In the genomic region with DNA sequence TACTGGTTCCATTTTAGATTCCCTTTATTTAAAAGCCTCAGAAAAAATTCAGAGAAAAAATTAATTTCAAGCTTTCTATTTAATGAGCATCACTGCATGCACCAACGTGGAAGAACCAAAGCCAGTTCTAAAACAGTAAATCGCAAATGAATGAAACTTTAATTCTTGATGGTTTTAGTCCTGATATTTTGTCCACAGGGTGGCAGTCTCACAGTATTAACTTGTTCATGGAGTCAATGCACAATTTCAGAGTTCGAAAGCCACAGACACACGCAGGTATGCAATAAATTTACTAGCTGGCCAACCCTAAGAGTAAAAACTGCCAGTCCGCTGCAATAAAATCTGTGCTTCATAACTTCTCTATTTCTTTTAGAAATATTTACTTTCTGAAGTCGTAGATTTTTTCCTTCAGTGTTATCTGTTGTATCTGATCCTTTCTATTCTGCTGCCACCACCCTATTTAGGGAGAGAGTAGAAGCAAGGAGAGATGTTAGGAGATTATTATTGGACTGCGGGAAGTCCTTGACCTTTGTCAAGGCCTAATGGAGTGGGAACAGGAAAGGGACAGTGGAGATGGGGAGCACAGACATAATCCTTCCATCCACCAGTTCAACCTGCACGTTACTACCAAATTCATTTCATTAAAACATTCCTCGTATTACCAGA, we compare ENCODE assay signal across 8 cellular contexts. TPM values are rescaled to one million over a fixed set of nuclear protein-coding genes. Genes with fewer than 3 reads are reported as not detected.
DNase-seq lines count a peak whose midpoint lies in the region; ATAC-seq and TF ChIP-seq lines count a peak whose summit lies in the region.

No MANE protein-coding gene starts in this region.

- H3K23ac ChIP-seq in trophoblast cell (ENCODE audit: low read length) = no peak overlapping the region

- peak overlapping the region; percentile 6 for H3K4me3 Mint-ChIP-seq in activated CD8-positive, alpha-beta T cell treated with anti-CD3 and anti-CD28 coated beads for 36 hours

- WGBS in trophoblast cell (ENCODE audit: extremely low coverage, insufficient coverage, insufficient read length) = 100% methylated on average over 2 of the region's 9 CpGs

- peaks cover 3% of the 10 kb centered on the region for H3K36me3 Mint-ChIP-seq in activated CD8-positive, alpha-beta T cell treated with anti-CD3 and anti-CD28 coated beads for 36 hours (ENCODE audit: low read depth)

- intact Hi-C loops in activated CD8-positive, alpha-beta T cell treated with anti-CD3 and anti-CD28 coated beads for 36 hours (cut with micrococcal nuclease) = loop anchor here (5.0 to 10.0 kb wide), 2 partner anchors 72 to 140 kb away; a partner anchor contains a TSS

- H3K36me3 ChIP-seq in GM06990 (ENCODE audit: control insufficient read depth, insufficient read depth, low read length) (no peaks in the 10 kb centered on the region), trophoblast cell (ENCODE audit: control insufficient read depth in 1 of 2, insufficient read depth in 2 of 2, low read length in 2 of 2) (peaks cover 0 to 2% of the 10 kb centered on the region in 2 experiments)

- no peak for TF ChIP-seq POLR2A in NB4 (IDR thresholded peaks at IDR 0.05; ENCODE audit: extremely low read depth, insufficient read length)

- peaks cover 57% of the 10 kb centered on the region for H3K4me1 Mint-ChIP-seq in activated CD8-positive, alpha-beta T cell treated with anti-CD3 and anti-CD28 coated beads for 36 hours (ENCODE audit: low read depth)

- H3K27me3 ChIP-seq in GM06990 (replicated peaks; ENCODE audit: control insufficient read depth, insufficient read depth, low read length) (no peaks in the 10 kb centered on the region), trophoblast cell (ENCODE audit: insufficient read depth, low read length) (no peaks in the 10 kb centered on the region)

- H3K9me3 ChIP-seq in trophoblast cell (ENCODE audit: insufficient read depth, low read depth, low read length) = no peaks in the 10 kb centered on the region

- no peak overlapping the region for H3K27ac ChIP-seq in trophoblast cell (ENCODE audit: low read depth, low read length)

- H3K4me3 ChIP-seq in AG09309 (ENCODE audit: control insufficient read depth, low read depth, low read length) (no peak overlapping the region), GM06990 (replicated peaks; ENCODE audit: low read depth, low read length) (no peak overlapping the region), NB4 (ENCODE audit: low read depth, low read length) (no peak overlapping the region), foreskin fibroblast (ENCODE audit: low read depth in 1 of 2, low read length in 2 of 2) (peak overlapping the region; percentile 9 to 32), trophoblast cell (ENCODE audit: low read depth, low read length) (no peak overlapping the region)

- TF ChIP-seq CTCF in AG09309 (IDR thresholded peaks at IDR 0.05; ENCODE audit: control insufficient read depth, insufficient read depth, low read depth, low read length, missing control alignments) = peak; percentile 47
- peak; percentile 47 for TF ChIP-seq CTCF in GM06990 (IDR thresholded peaks at IDR 0.05; ENCODE audit: insufficient read depth, low read length, poor library complexity, severe bottlenecking)
- peak; percentile 38 for TF ChIP-seq CTCF in NB4 (IDR thresholded peaks at IDR 0.05; ENCODE audit: low read depth, low read length)
- TF ChIP-seq CTCF in activated CD8-positive, alpha-beta T cell treated with anti-CD3 and anti-CD28 coated beads for 36 hours (IDR thresholded peaks at IDR 0.05) = peak; percentile 76
- peak; percentile 49 for TF ChIP-seq CTCF in foreskin fibroblast (IDR thresholded peaks at IDR 0.05; ENCODE audit: low read depth, low read length)

- ATAC-seq in activated CD8-positive, alpha-beta T cell treated with anti-CD3 and anti-CD28 coated beads for 36 hours = peak; percentile 54
- no peak for ATAC-seq in HG03139 (IDR thresholded peaks at IDR 0.05; ENCODE audit: unreplicated experiment)

- POLR2A ChIA-PET in activated CD8-positive, alpha-beta T cell treated with anti-CD3 and anti-CD28 coated beads for 36 hours (lab: Charles Lee) = interaction anchor here (0.7 to 1.1 kb wide), 4 partner anchors 40 to 132 kb away, joined by 3 read pairs; no protein-coding TSS in a partner anchor

- H2BK12ac ChIP-seq in trophoblast cell (ENCODE audit: low read length) = no peak overlapping the region

- H3K18ac ChIP-seq in trophoblast cell (ENCODE audit: low read length) = no peak overlapping the region

- no peak overlapping the region for H2AK5ac ChIP-seq in trophoblast cell (ENCODE audit: low read length)

- DNase-seq in AG09309 (ENCODE audit: low read depth) = peak; percentile 67
- DNase-seq in GM06990 (ENCODE audit: extremely low read depth, insufficient read length) = peak; percentile 34
- peak; percentile 85 for DNase-seq in NB4 (ENCODE audit: low read depth)
- peak; percentile 60 for DNase-seq in activated CD8-positive, alpha-beta T cell treated with anti-CD3 and anti-CD28 coated beads for 36 hours
- peak; percentile 46 to 73 for DNase-seq in foreskin fibroblast
- peak; percentile 28 to 82 for DNase-seq in trophoblast cell
- no peak for DNase-seq in NCI-H1092 (lab: John Stamatoyannopoulos, UW)

- no peak overlapping the region for H4K8ac ChIP-seq in trophoblast cell (ENCODE audit: low read depth, low read length)

- H3K4me1 ChIP-seq in trophoblast cell (ENCODE audit: control insufficient read depth in 1 of 2, insufficient read depth in 2 of 2, low read length in 2 of 2) = peaks cover 5 to 7% of the 10 kb centered on the region in 2 experiments

- no peak overlapping the region for H3K14ac ChIP-seq in trophoblast cell (ENCODE audit: low read length)

- CTCF ChIA-PET in activated CD8-positive, alpha-beta T cell treated with anti-CD3 and anti-CD28 coated beads for 36 hours (lab: Charles Lee) = interaction anchor here (0.7 to 3.9 kb wide), 50 partner anchors 9 to 218 kb away, joined by 3 to 37 read pairs (median 5); a partner anchor contains a TSS

- H4K12ac ChIP-seq in trophoblast cell (ENCODE audit: low read depth, low read length) = no peak overlapping the region

- no peaks in the 10 kb centered on the region for H3K9me3 Mint-ChIP-seq in activated CD8-positive, alpha-beta T cell treated with anti-CD3 and anti-CD28 coated beads for 36 hours

- H4K91ac ChIP-seq in trophoblast cell (ENCODE audit: low read depth, low read length) = no peak overlapping the region

- no peak overlapping the region for H2AFZ ChIP-seq in trophoblast cell (ENCODE audit: insufficient read depth, low read length, poor library complexity)

- peak overlapping the region; percentile 51 for H3K4ac ChIP-seq in trophoblast cell (ENCODE audit: low read depth, low read length)

- H3K79me1 ChIP-seq in trophoblast cell (ENCODE audit: low read length) = no peaks in the 10 kb centered on the region

- H3K27ac Mint-ChIP-seq in activated CD8-positive, alpha-beta T cell treated with anti-CD3 and anti-CD28 coated beads for 36 hours = no peak overlapping the region

- no peak overlapping the region for H3K4me2 ChIP-seq in trophoblast cell (ENCODE audit: low read length)

- no peak overlapping the region for H2BK120ac ChIP-seq in trophoblast cell (ENCODE audit: insufficient read depth, low read length, poor library complexity)

- no peaks in the 10 kb centered on the region for H3K27me3 Mint-ChIP-seq in activated CD8-positive, alpha-beta T cell treated with anti-CD3 and anti-CD28 coated beads for 36 hours

- no peak overlapping the region for H3K9ac ChIP-seq in trophoblast cell (ENCODE audit: low read length)

- no peak overlapping the region for H2BK5ac ChIP-seq in trophoblast cell (ENCODE audit: low read depth, low read length, poor library complexity)

- H3K79me2 ChIP-seq in trophoblast cell (ENCODE audit: control insufficient read depth, insufficient read depth, low read length, poor library complexity) = peaks cover 9% of the 10 kb centered on the region

RNA-seq across cellular contexts. Expression of a gene that starts 7.0 kb away (rescaled TPM):
- 10 to 100 TPM in 1 of 2 experiments, 1 to 10 TPM in 1; 9.6 to 11.8 TPM for total RNA-seq in activated CD8-positive, alpha-beta T cell treated with anti-CD3 and anti-CD28 coated beads for 36 hours
- 14.3 and 14.8 TPM in 2 replicates for polyA plus RNA-seq in trophoblast cell (2013)

RNA-seq across cellular contexts. Expression of a gene that starts 35.2 kb away (rescaled TPM):
- 10 to 100 TPM; 85.2 to 88.2 TPM for total RNA-seq in activated CD8-positive, alpha-beta T cell treated with anti-CD3 and anti-CD28 coated beads for 36 hours
- polyA plus RNA-seq in trophoblast cell (2013) = 55.9 and 56.2 TPM in 2 replicates

Comparison
In these comparisons a context has a peak if more than half of its experiments do, and no peak if none do; other contexts are left out.
1. H3K4me3 ChIP-seq: peak in foreskin fibroblast (2 of 2); none in AG09309 (single experiment), GM06990 (single experiment), NB4 (single experiment) and trophoblast cell (single experiment).
2. Peak in every context shown above with its lines, with median percentiles within 50 percentile points of each other: CTCF ChIP-seq.